Comparison of ENCODE assay signal across 1 cellular context in the genomic region with DNA sequence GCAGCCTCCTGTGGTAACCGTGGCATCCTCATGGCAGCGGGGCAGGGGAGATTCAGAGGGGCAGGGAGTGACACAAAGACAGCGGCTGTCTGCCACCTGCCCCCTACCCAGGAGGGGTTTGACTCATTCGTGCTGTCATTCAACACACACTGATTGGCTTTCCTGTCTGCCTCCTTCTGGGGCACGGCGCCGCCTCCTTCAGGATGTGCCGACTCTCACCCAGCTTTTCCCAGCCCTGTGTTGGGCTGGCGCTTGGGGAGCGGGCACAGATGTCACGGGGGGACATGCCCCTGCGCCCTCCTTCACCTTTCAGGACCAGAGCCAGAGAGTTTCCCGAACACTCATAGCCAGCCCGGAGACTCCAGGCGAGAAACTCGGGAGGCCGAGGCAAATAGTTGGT.
TF ChIP-seq lines count a peak whose summit lies in the region.

No MANE protein-coding gene starts in this region.

TF ChIP-seq in HepG2, 621 proteins besides CTCF, POLR2A, EP300 and RAD21 (continued from another document):
- TF ChIP-seq, protein P1, sequence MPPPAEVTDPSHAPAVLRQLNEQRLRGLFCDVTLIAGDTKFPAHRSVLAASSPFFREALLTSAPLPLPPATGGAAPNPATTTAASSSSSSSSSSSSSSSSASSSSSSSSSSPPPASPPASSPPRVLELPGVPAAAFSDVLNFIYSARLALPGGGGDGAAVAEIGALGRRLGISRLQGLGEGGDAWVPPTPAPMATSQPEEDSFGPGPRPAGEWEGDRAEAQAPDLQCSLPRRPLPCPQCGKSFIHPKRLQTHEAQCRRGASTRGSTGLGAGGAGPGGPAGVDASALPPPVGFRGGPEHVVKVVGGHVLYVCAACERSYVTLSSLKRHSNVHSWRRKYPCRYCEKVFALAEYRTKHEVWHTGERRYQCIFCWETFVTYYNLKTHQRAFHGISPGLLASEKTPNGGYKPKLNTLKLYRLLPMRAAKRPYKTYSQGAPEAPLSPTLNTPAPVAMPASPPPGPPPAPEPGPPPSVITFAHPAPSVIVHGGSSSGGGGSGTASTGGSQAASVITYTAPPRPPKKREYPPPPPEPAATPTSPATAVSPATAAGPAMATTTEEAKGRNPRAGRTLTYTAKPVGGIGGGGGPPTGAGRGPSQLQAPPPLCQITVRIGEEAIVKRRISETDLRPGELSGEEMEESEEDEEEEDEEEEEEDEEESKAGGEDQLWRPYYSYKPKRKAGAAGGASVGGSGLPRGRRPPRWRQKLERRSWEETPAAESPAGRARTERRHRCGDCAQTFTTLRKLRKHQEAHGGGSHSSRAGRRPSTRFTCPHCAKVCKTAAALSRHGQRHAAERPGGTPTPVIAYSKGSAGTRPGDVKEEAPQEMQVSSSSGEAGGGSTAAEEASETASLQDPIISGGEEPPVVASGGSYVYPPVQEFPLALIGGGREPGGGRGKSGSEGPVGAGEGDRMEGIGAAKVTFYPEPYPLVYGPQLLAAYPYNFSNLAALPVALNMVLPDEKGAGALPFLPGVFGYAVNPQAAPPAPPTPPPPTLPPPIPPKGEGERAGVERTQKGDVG (CRISPR knock-in tag; IDR thresholded peaks at IDR 0.05; ENCODE audit: borderline replicate concordance): no peak
- TF ChIP-seq, protein P2, sequence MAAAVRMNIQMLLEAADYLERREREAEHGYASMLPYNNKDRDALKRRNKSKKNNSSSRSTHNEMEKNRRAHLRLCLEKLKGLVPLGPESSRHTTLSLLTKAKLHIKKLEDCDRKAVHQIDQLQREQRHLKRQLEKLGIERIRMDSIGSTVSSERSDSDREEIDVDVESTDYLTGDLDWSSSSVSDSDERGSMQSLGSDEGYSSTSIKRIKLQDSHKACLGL (CRISPR knock-in tag; IDR thresholded peaks at IDR 0.05): no peak
- no peak for TF ChIP-seq NR1H2 (CRISPR knock-in tag; IDR thresholded peaks at IDR 0.05; ENCODE audit: borderline replicate concordance, low read depth)
- TF ChIP-seq ZNF678 (CRISPR knock-in tag; IDR thresholded peaks at IDR 0.05): no peak
- no peak for TF ChIP-seq ZNF33B (CRISPR knock-in tag; IDR thresholded peaks at IDR 0.05)
- TF ChIP-seq, protein P3, sequence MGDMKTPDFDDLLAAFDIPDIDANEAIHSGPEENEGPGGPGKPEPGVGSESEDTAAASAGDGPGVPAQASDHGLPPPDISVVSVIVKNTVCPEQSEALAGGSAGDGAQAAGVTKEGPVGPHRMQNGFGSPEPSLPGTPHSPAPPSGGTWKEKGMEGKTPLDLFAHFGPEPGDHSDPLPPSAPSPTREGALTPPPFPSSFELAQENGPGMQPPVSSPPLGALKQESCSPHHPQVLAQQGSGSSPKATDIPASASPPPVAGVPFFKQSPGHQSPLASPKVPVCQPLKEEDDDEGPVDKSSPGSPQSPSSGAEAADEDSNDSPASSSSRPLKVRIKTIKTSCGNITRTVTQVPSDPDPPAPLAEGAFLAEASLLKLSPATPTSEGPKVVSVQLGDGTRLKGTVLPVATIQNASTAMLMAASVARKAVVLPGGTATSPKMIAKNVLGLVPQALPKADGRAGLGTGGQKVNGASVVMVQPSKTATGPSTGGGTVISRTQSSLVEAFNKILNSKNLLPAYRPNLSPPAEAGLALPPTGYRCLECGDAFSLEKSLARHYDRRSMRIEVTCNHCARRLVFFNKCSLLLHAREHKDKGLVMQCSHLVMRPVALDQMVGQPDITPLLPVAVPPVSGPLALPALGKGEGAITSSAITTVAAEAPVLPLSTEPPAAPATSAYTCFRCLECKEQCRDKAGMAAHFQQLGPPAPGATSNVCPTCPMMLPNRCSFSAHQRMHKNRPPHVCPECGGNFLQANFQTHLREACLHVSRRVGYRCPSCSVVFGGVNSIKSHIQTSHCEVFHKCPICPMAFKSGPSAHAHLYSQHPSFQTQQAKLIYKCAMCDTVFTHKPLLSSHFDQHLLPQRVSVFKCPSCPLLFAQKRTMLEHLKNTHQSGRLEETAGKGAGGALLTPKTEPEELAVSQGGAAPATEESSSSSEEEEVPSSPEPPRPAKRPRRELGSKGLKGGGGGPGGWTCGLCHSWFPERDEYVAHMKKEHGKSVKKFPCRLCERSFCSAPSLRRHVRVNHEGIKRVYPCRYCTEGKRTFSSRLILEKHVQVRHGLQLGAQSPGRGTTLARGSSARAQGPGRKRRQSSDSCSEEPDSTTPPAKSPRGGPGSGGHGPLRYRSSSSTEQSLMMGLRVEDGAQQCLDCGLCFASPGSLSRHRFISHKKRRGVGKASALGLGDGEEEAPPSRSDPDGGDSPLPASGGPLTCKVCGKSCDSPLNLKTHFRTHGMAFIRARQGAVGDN (CRISPR knock-in tag; IDR thresholded peaks at IDR 0.05): peak; percentile 47
- TF ChIP-seq ZNF672 (CRISPR knock-in tag; IDR thresholded peaks at IDR 0.05): no peak
- TF ChIP-seq, protein P4, sequence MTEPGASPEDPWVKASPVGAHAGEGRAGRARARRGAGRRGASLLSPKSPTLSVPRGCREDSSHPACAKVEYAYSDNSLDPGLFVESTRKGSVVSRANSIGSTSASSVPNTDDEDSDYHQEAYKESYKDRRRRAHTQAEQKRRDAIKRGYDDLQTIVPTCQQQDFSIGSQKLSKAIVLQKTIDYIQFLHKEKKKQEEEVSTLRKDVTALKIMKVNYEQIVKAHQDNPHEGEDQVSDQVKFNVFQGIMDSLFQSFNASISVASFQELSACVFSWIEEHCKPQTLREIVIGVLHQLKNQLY (CRISPR knock-in tag; IDR thresholded peaks at IDR 0.05): no peak
- TF ChIP-seq ZNF496 (CRISPR knock-in tag; IDR thresholded peaks at IDR 0.05; ENCODE audit: insufficient replicate concordance): no peak
- no peak for TF ChIP-seq ARHGAP35 (CRISPR knock-in tag; IDR thresholded peaks at IDR 0.05; ENCODE audit: borderline replicate concordance)
- TF ChIP-seq AGO2 (optimal IDR thresholded peaks at IDR 0.05; ENCODE audit: low read depth, low read length): peak; percentile 72
- peak; percentile 71; the same call in 1 of the 2 replicates for TF ChIP-seq HNRNPL (IDR thresholded peaks at IDR 0.05; ENCODE audit: low read depth, low read length)
TF ChIP-seq in HepG2: peak in this region for 4.
